15 cellular contexts compared by ENCODE assay signal in genomic region chr10:78310481-78311080, GRCh38.
"Had no signal": no experiment of that assay in that cellular context is flagged by ENCODE, and none has a peak within 500 bp of the region (broad histone marks: within the 10 kb centered on the region; RNA-seq: fewer than 3 reads in every experiment).

No MANE protein-coding gene starts in this region.

- H3K36me3 ChIP-seq: esophagus squamous epithelium, WERI-Rb-1 had no signal

- H3K4me1 ChIP-seq: esophagus squamous epithelium, parathyroid adenoma had no signal

- H3K27me3 ChIP-seq: esophagus squamous epithelium, hepatocyte had no signal

- ATAC-seq: left cardiac atrium had no signal

- H2AFZ ChIP-seq: hepatocyte, parathyroid adenoma had no signal

- H3K4me2 ChIP-seq: hepatocyte had no signal

- H3K27ac ChIP-seq: esophagus squamous epithelium, hepatocyte, parathyroid adenoma, SK-N-MC, WERI-Rb-1 had no signal

- H3K9me3 ChIP-seq: esophagus squamous epithelium had no signal

- DNase-seq: activated CD4-positive, alpha-beta T cell treated with anti-CD3 and anti-CD28 coated beads for 1 hour; activated naive CD4-positive, alpha-beta T cell; activated naive CD8-positive, alpha-beta T cell treated with anti-CD3 and anti-CD28 coated beads for 36 hours; amygdala; caudate nucleus; effector CD8-positive, alpha-beta T cell; esophagus squamous epithelium; left cardiac atrium; midbrain; naive B cell; stimulated activated naive CD4-positive, alpha-beta T cell; WERI-Rb-1 had no signal

- H3K9ac ChIP-seq: parathyroid adenoma had no signal

- H3K4me3 ChIP-seq: esophagus squamous epithelium, hepatocyte, SK-N-MC had no signal

- H3K79me2 ChIP-seq: hepatocyte, parathyroid adenoma had no signal
